20 cellular contexts compared by ENCODE assay signal in the genomic region with DNA sequence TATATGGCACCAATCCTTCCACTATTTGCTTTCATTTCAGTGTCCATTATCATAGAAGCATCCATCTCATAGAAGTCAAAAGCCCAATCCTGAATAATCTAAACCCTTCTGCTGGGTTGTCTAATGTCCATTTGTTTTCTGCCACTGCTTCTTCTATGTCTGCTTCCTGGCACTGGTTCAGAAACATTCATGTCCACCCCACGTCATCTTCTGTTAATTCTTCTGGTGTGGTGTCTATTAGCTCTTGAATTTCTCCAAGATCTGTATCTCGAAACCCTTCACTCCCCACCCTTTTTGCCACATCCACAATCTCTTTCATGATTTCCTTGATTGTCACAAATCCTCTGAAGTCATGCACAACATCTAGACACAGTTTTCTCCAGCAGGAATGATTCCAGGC. TPM values are rescaled to one million over a fixed set of nuclear protein-coding genes. Genes with fewer than 3 reads are reported as not detected.
DNase-seq lines count a peak whose midpoint lies in the region; ATAC-seq lines count a peak whose summit lies in the region.
"Had no signal": no experiment of that assay in that cellular context is flagged by ENCODE, and none has a peak within 500 bp of the region (broad histone marks: within the 10 kb centered on the region; RNA-seq: fewer than 3 reads in every experiment).

No MANE protein-coding gene starts in this region.

- H3K36me3 Mint-ChIP-seq in activated CD8-positive, alpha-beta memory T cell treated with anti-CD3 and anti-CD28 coated beads, Interleukin-2, amount 10 ng/mL, durations not matched to agents 7 days and 5 days = peaks cover 4% of the 10 kb centered on the region
- H3K36me3 Mint-ChIP-seq in activated naive CD8-positive, alpha-beta T cell treated with anti-CD3 and anti-CD28 coated beads, Interleukin-2, amount 50 U/mL, for 24 hours (ENCODE audit: low read depth) = peaks cover 4% of the 10 kb centered on the region
- H3K36me3 Mint-ChIP-seq in natural killer cell treated with Interleukin-12 subunit alpha and Interleukin-12 subunit beta and Interleukin-15 and Interleukin-18, amount 100 ng/mL, for 72 hours = no peaks in the 10 kb centered on the region

- CTCF ChIA-PET in activated CD8-positive, alpha-beta memory T cell treated with anti-CD3 and anti-CD28 coated beads, Interleukin-2, amount 10 ng/mL, durations not matched to agents 7 days and 5 days (lab: Charles Lee) = no interaction called here

- peak overlapping the region; percentile 25 for H3K27ac Mint-ChIP-seq in activated CD8-positive, alpha-beta memory T cell treated with anti-CD3 and anti-CD28 coated beads, Interleukin-2, amount 10 ng/mL, durations not matched to agents 7 days and 5 days
- peak overlapping the region; percentile 2 for H3K27ac Mint-ChIP-seq in activated naive CD8-positive, alpha-beta T cell treated with anti-CD3 and anti-CD28 coated beads, Interleukin-2, amount 50 U/mL, for 24 hours
- peak overlapping the region; percentile 88 to 92 for H3K27ac Mint-ChIP-seq in natural killer cell treated with Interleukin-12 subunit alpha and Interleukin-12 subunit beta and Interleukin-15 and Interleukin-18, amount 100 ng/mL, for 72 hours
- H3K27ac Mint-ChIP-seq: neural progenitor cell had no signal

- no peak overlapping the region for H3K4me3 Mint-ChIP-seq in activated CD8-positive, alpha-beta memory T cell treated with anti-CD3 and anti-CD28 coated beads, Interleukin-2, amount 10 ng/mL, durations not matched to agents 7 days and 5 days
- H3K4me3 Mint-ChIP-seq in activated naive CD8-positive, alpha-beta T cell treated with anti-CD3 and anti-CD28 coated beads, Interleukin-2, amount 50 U/mL, for 24 hours = no peak overlapping the region
- no peak overlapping the region for H3K4me3 Mint-ChIP-seq in natural killer cell treated with Interleukin-12 subunit alpha and Interleukin-12 subunit beta and Interleukin-15 and Interleukin-18, amount 100 ng/mL, for 72 hours
- H3K4me3 Mint-ChIP-seq: mesothelial cell of epicardium; neural progenitor cell; stimulated activated naive CD8-positive, alpha-beta T cell treated with anti-CD3 and anti-CD28 coated beads, Interleukin-15, amount 100 ng/mL, for 72 hours had no signal

- no peaks in the 10 kb centered on the region for H3K9me3 Mint-ChIP-seq in activated CD8-positive, alpha-beta memory T cell treated with anti-CD3 and anti-CD28 coated beads, Interleukin-2, amount 10 ng/mL, durations not matched to agents 7 days and 5 days (ENCODE audit: low read depth)
- H3K9me3 Mint-ChIP-seq in activated naive CD8-positive, alpha-beta T cell treated with anti-CD3 and anti-CD28 coated beads, Interleukin-2, amount 50 U/mL, for 24 hours = no peaks in the 10 kb centered on the region
- no peaks in the 10 kb centered on the region for H3K9me3 Mint-ChIP-seq in natural killer cell treated with Interleukin-12 subunit alpha and Interleukin-12 subunit beta and Interleukin-15 and Interleukin-18, amount 100 ng/mL, for 72 hours
- H3K9me3 Mint-ChIP-seq: neural progenitor cell; stimulated activated naive CD8-positive, alpha-beta T cell treated with anti-CD3 and anti-CD28 coated beads, Interleukin-15, amount 100 ng/mL, for 72 hours had no signal

- DNase-seq in activated CD8-positive, alpha-beta memory T cell treated with anti-CD3 and anti-CD28 coated beads, Interleukin-2, amount 10 ng/mL, durations not matched to agents 7 days and 5 days = no peak
- DNase-seq in activated CD8-positive, alpha-beta memory T cell treated with anti-CD3 and anti-CD28 coated beads, Interleukin-2, amount 50 U/mL, for 4 hours = no peak
- peak; percentile 58 for DNase-seq in EL
- no peak for DNase-seq in activated naive CD8-positive, alpha-beta T cell treated with anti-CD3 and anti-CD28 coated beads, Interleukin-2, amount 50 U/mL, for 24 hours
- no peak for DNase-seq in natural killer cell treated with Interleukin-12 subunit alpha and Interleukin-12 subunit beta and Interleukin-15 and Interleukin-18, amount 100 ng/mL, for 72 hours (ENCODE audit: low spot score)
- no peak for DNase-seq in stimulated activated naive CD8-positive, alpha-beta T cell treated with anti-CD3 and anti-CD28 coated beads, Interleukin-15, Interleukin-2, amounts not matched to agents 100 U/mL and 50 U/mL, for 24 hours
- DNase-seq: body of pancreas; DMS79; effector CD8-positive, alpha-beta T cell; NCI-H187 treated with DMSO at 0.1 percent for 48 hours; NCI-H226; Peyer's patch; stimulated activated CD4-positive, alpha-beta T cell treated with anti-CD3 and anti-CD28 coated beads, Interleukin-2, amount 100 ng/mL, for 48 hours; stimulated activated naive CD8-positive, alpha-beta T cell treated with anti-CD3 and anti-CD28 coated beads, Interleukin-15, amount 100 ng/mL, for 72 hours; trophoblast cell had no signal

- ATAC-seq in activated CD8-positive, alpha-beta memory T cell treated with anti-CD3 and anti-CD28 coated beads, Interleukin-2, amount 10 ng/mL, durations not matched to agents 7 days and 5 days = no peak
- no peak for ATAC-seq in activated naive CD8-positive, alpha-beta T cell treated with anti-CD3 and anti-CD28 coated beads, Interleukin-2, amount 50 U/mL, for 24 hours
- no peak for ATAC-seq in natural killer cell treated with Interleukin-12 subunit alpha and Interleukin-12 subunit beta and Interleukin-15 and Interleukin-18, amount 100 ng/mL, for 72 hours
- ATAC-seq in stimulated activated naive CD8-positive, alpha-beta T cell treated with anti-CD3 and anti-CD28 coated beads, Interleukin-15, Interleukin-2, amounts not matched to agents 100 U/mL and 50 U/mL, for 24 hours = no peak
- ATAC-seq in HG02588 (IDR thresholded peaks at IDR 0.05; ENCODE audit: unreplicated experiment) = no peak
- no peak for ATAC-seq in GM18870 (IDR thresholded peaks at IDR 0.05; ENCODE audit: unreplicated experiment)
- ATAC-seq: activated CD4-positive, CD25-positive, alpha-beta regulatory T cell treated with anti-CD3 and anti-CD28 coated beads, Interleukin-2, amount 50 U/mL, for 24 hours; body of pancreas; stimulated activated naive CD8-positive, alpha-beta T cell treated with anti-CD3 and anti-CD28 coated beads, Interleukin-15, amount 100 ng/mL, for 72 hours had no signal

- no peaks in the 10 kb centered on the region for H3K27me3 Mint-ChIP-seq in activated CD8-positive, alpha-beta memory T cell treated with anti-CD3 and anti-CD28 coated beads, Interleukin-2, amount 10 ng/mL, durations not matched to agents 7 days and 5 days
- no peaks in the 10 kb centered on the region for H3K27me3 Mint-ChIP-seq in activated naive CD8-positive, alpha-beta T cell treated with anti-CD3 and anti-CD28 coated beads, Interleukin-2, amount 50 U/mL, for 24 hours
- H3K27me3 Mint-ChIP-seq in natural killer cell treated with Interleukin-12 subunit alpha and Interleukin-12 subunit beta and Interleukin-15 and Interleukin-18, amount 100 ng/mL, for 72 hours = no peaks in the 10 kb centered on the region
- H3K27me3 Mint-ChIP-seq: stimulated activated naive CD8-positive, alpha-beta T cell treated with anti-CD3 and anti-CD28 coated beads, Interleukin-15, amount 100 ng/mL, for 72 hours had no signal

- peaks cover 24% of the 10 kb centered on the region for H3K4me1 Mint-ChIP-seq in activated CD8-positive, alpha-beta memory T cell treated with anti-CD3 and anti-CD28 coated beads, Interleukin-2, amount 10 ng/mL, durations not matched to agents 7 days and 5 days
- H3K4me1 Mint-ChIP-seq in activated naive CD8-positive, alpha-beta T cell treated with anti-CD3 and anti-CD28 coated beads, Interleukin-2, amount 50 U/mL, for 24 hours = peaks cover 32% of the 10 kb centered on the region
- peaks cover 12 to 24% of the 10 kb centered on the region in 2 donors for H3K4me1 Mint-ChIP-seq in natural killer cell treated with Interleukin-12 subunit alpha and Interleukin-12 subunit beta and Interleukin-15 and Interleukin-18, amount 100 ng/mL, for 72 hours (ENCODE audit: low read depth in 2 of 2)
- H3K4me1 Mint-ChIP-seq: neural progenitor cell had no signal

RNA-seq across cellular contexts. Expression of a gene that starts 23.2 kb away (rescaled TPM):
- total RNA-seq in activated CD8-positive, alpha-beta memory T cell treated with anti-CD3 and anti-CD28 coated beads, Interleukin-2, amount 10 ng/mL, durations not matched to agents 7 days and 5 days = 10 to 100 TPM; 13.5 to 19.0 TPM
- 10 to 100 TPM; 22.1 to 22.6 TPM for total RNA-seq in natural killer cell treated with Interleukin-12 subunit alpha and Interleukin-12 subunit beta and Interleukin-15 and Interleukin-18, amount 100 ng/mL, for 72 hours

Comparison
In these comparisons a context has a peak if more than half of its experiments do, and no peak if none do; other contexts are left out.
1. H3K27ac Mint-ChIP-seq: peak in every context shown above with its lines; median percentile 90 in natural killer cell treated with Interleukin-12 subunit alpha and Interleukin-12 subunit beta and Interleukin-15 and Interleukin-18, amount 100 ng/mL, for 72 hours; 25 in activated CD8-positive, alpha-beta memory T cell treated with anti-CD3 and anti-CD28 coated beads, Interleukin-2, amount 10 ng/mL, durations not matched to agents 7 days and 5 days; 2 in activated naive CD8-positive, alpha-beta T cell treated with anti-CD3 and anti-CD28 coated beads, Interleukin-2, amount 50 U/mL, for 24 hours.